25 cellular contexts compared by ENCODE assay signal in the genomic region with DNA sequence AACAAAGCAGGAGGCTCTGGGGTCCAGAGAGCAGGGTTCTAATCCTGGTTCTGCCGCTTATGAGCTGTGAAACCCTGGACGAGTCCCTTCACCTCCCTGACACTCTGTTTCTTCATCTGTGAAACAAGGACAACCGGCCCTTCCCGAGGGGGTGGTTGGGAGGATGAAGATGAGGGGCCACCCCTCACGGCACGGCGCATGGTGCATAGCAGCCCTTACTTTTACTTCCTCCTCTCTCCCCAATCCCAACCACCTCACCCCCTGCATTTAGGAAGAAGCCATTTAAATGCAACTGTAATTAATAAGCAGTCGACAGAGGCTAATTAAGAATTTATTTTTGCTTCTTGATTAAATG.
"Had no signal": no experiment of that assay in that cellular context is flagged by ENCODE, and none has a peak within 500 bp of the region (broad histone marks: within the 10 kb centered on the region; RNA-seq: fewer than 3 reads in every experiment).

No MANE protein-coding gene starts in this region.

- H3K9me3 ChIP-seq: left ventricle myocardium inferior, mucosa of descending colon, ovary, right atrium auricular region, suprapubic skin, thoracic aorta, tibial artery, vagina had no signal

- DNase-seq: hypothalamus; immature natural killer cell; left colon; left ventricle myocardium inferior; midbrain; mucosa of descending colon; naive thymus-derived CD4-positive, alpha-beta T cell; ovary; stimulated activated CD4-positive, alpha-beta T cell treated with anti-CD3 and anti-CD28 coated beads, Interleukin-12 subunit alpha, Interleukin-12 subunit beta, amount 100 ng/mL, for 4 hours; stimulated activated CD4-positive, alpha-beta T cell treated with anti-CD3 and anti-CD28 coated beads, Interleukin-15, amount 100 ng/mL, for 24 hours; stimulated activated CD4-positive, alpha-beta T cell treated with anti-CD3 and anti-CD28 coated beads, Interleukin-2, amount 100 ng/mL, for 24 hours; stimulated activated CD4-positive, alpha-beta T cell treated with anti-CD3 and anti-CD28 coated beads, Interleukin-4, amount 100 ng/mL, for 1 hour; stimulated activated naive CD4-positive, alpha-beta T cell; tibial artery; trophoblast cell had no signal

- H3K4me1 ChIP-seq: left ventricle myocardium inferior, right atrium auricular region, suprapubic skin, tibial artery, vagina had no signal

- FAIRE-seq: islet of Langerhans, kidney had no signal

- H3K36me3 ChIP-seq: left ventricle myocardium inferior, ovary, right atrium auricular region, suprapubic skin, thoracic aorta, tibial artery, vagina had no signal

- H3K4me3 ChIP-seq: left ventricle myocardium inferior, lung, mucosa of descending colon, ovary, right atrium auricular region, skin epidermis, suprapubic skin, thoracic aorta, tibial artery, vagina had no signal

- ATAC-seq: left colon; mucosa of descending colon; naive thymus-derived CD4-positive, alpha-beta T cell; natural killer cell treated with Interleukin-12 subunit alpha and Interleukin-12 subunit beta and Interleukin-15 and Interleukin-18, amount 100 ng/mL, for 72 hours; sciatic nerve had no signal

- H3K27me3 ChIP-seq: ovary, right atrium auricular region, vagina had no signal

- H3K27ac ChIP-seq: left ventricle myocardium inferior, ovary, right atrium auricular region, skin epidermis, suprapubic skin, thoracic aorta, tibial artery, vagina had no signal
